ENCODE assay signal across 21 cellular contexts in genomic region chr6:103367212-103367611, GRCh38.
"Had no signal": no experiment of that assay in that cellular context is flagged by ENCODE, and none has a peak within 500 bp of the region (broad histone marks: within the 10 kb centered on the region; RNA-seq: fewer than 3 reads in every experiment).

No MANE protein-coding gene starts in this region.

- H3K4me1 ChIP-seq: heart left ventricle, left lung, pancreas, thyroid gland, upper lobe of right lung had no signal

- H3K27me3 ChIP-seq: cardiac muscle cell, heart left ventricle, left lung, pancreas, thyroid gland, upper lobe of right lung had no signal

- ATAC-seq: activated CD8-positive, alpha-beta memory T cell treated with anti-CD3 and anti-CD28 coated beads, Interleukin-2, amount 10 ng/mL, durations not matched to agents 7 days and 5 days; activated CD8-positive, alpha-beta T cell treated with anti-CD3 and anti-CD28 coated beads for 36 hours; activated naive CD8-positive, alpha-beta T cell treated with anti-CD3 and anti-CD28 coated beads, Interleukin-2, amount 50 U/mL, for 24 hours; heart left ventricle; left lung; natural killer cell; pancreas; upper lobe of right lung had no signal

- H3K4me3 ChIP-seq: cardiac muscle cell, heart left ventricle, left lung, lung, pancreas, thyroid gland, upper lobe of right lung had no signal

- H3K27ac ChIP-seq: cardiac muscle cell, heart left ventricle, left lung, pancreas, thyroid gland, upper lobe of right lung, VCaP had no signal

- H3K36me3 ChIP-seq: cardiac muscle cell, heart left ventricle, left lung, pancreas, thyroid gland, upper lobe of right lung had no signal

- H3K9me3 ChIP-seq: pancreas, thyroid gland, upper lobe of right lung had no signal

- DNase-seq: activated CD4-positive, alpha-beta T cell treated with anti-CD3 and anti-CD28 coated beads, Interleukin-2, amount 10 ng/mL, durations not matched to agents 7 days and 5 days; activated CD4-positive, CD25-positive, alpha-beta regulatory T cell treated with anti-CD3 and anti-CD28 coated beads, Interleukin-2, amount 50 U/mL, for 72 hours; activated CD8-positive, alpha-beta memory T cell treated with anti-CD3 and anti-CD28 coated beads, Interleukin-2, amount 10 ng/mL, durations not matched to agents 7 days and 5 days; activated CD8-positive, alpha-beta T cell treated with anti-CD3 and anti-CD28 coated beads for 36 hours; activated effector memory CD4-positive, alpha-beta T cell treated with anti-CD3 and anti-CD28 coated beads, Interleukin-2, amount 50 U/mL, for 16 hours; activated naive CD4-positive, alpha-beta T cell treated with anti-CD3 and anti-CD28 coated beads, Interleukin-2, amount 50 U/mL, for 16 hours; activated naive CD8-positive, alpha-beta T cell treated with anti-CD3 and anti-CD28 coated beads, Interleukin-2, amount 50 U/mL, for 24 hours; activated T-cell treated with anti-CD3 and anti-CD28 coated beads for 4 hours; cortex of kidney; effector CD4-positive, alpha-beta T cell; heart left ventricle; left lung; natural killer cell; pancreas; stimulated activated CD4-positive, alpha-beta T cell treated with anti-CD3 and anti-CD28 coated beads, Interleukin-1b, Interleukin-23, amount 100 ng/mL, for 48 hours; substantia nigra; thyroid gland; upper lobe of right lung had no signal
